In the genomic region with DNA sequence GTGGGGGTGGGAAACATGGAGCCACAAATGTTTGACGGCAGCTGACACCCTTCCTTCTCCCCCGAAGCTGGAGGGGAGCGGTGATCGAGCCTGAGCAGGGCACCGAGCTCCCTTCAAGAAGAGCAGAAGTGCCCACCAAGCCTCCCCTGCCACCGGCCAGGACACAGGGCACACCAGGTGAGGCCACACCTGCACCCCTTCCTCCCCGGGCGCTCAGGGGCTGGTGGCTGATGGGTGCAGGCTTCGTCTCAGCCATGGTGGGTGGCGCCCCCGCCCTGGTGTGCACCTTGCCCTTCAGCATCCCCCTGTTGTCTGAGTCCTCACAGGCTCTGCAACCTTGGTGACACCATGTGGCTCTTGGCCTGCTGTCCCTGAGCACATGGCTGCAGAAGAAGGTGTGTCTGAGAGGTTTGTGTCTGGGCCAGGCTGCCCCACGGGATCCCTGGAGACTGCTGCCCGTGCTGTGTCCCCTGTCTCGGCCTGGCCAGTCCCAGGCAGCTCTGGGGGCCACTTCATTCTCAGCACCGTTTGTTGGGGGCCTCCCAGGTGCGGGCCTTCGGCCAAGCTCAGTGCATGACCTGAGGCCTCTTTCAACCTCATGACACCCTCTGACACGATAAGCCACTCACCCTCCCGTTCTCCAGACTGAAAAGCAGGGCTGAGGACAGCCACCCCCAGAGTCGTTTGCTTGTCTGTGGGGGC, we compare ENCODE assay signal across 1 cellular context.
TF ChIP-seq lines count a peak whose summit lies in the region.

No MANE protein-coding gene starts in this region.

TF ChIP-seq in HepG2, 621 proteins besides CTCF, POLR2A, EP300 and RAD21:
- TF ChIP-seq MNT (IDR thresholded peaks at IDR 0.05) (0 out of 2 replicates have a peak, but pooled peaks have one; percentile 14), ELF4 (CRISPR knock-in tag; IDR thresholded peaks at IDR 0.05; ENCODE audit: borderline replicate concordance) (no peak), DMAP1 (CRISPR knock-in tag; IDR thresholded peaks at IDR 0.05) (no peak), ZNF850 (CRISPR knock-in tag; conservative IDR thresholded peaks at IDR 0.05) (no peak)
TF ChIP-seq in HepG2: peak in this region for 1.
